17 cellular contexts compared by ENCODE assay signal in genomic region chr7:151143261-151144015, GRCh38. TPM values are rescaled to one million over a fixed set of nuclear protein-coding genes. Genes with fewer than 3 reads are reported as not detected.
DNase-seq lines count a peak whose midpoint lies in the region; ATAC-seq and TF ChIP-seq lines count a peak whose summit lies in the region.
"Had no signal": no experiment of that assay in that cellular context is flagged by ENCODE, and none has a peak within 500 bp of the region (broad histone marks: within the 10 kb centered on the region; RNA-seq: fewer than 3 reads in every experiment).

No MANE protein-coding gene starts in this region.

- H3K36me3 Mint-ChIP-seq in osteocyte (ENCODE audit: unreplicated experiment) = peaks cover 40% of the 10 kb centered on the region
- peaks cover 27% of the 10 kb centered on the region for H3K36me3 Mint-ChIP-seq in WTC11
- H3K36me3 Mint-ChIP-seq: activated naive CD8-positive, alpha-beta T cell treated with anti-CD3 and anti-CD28 coated beads for 36 hours had no signal

- no peak overlapping the region for H3K9ac ChIP-seq in BLaER1

- H3K4me3 Mint-ChIP-seq in osteocyte (ENCODE audit: unreplicated experiment) = no peak overlapping the region
- no peak overlapping the region for H3K4me3 Mint-ChIP-seq in WTC11
- H3K4me3 Mint-ChIP-seq: activated naive CD8-positive, alpha-beta T cell treated with anti-CD3 and anti-CD28 coated beads for 36 hours had no signal

- ATAC-seq in WTC11 = no peak
- ATAC-seq: GM12878, left lung had no signal

- H3K27ac ChIP-seq in BLaER1 (no peak overlapping the region), dorsolateral prefrontal cortex (peak overlapping the region in 56 of 59 donors; percentile 15 to 90 (median 78))
- H3K27ac ChIP-seq: breast epithelium, left lung had no signal

- H3K27me3 ChIP-seq in BLaER1 (no peaks in the 10 kb centered on the region), dorsolateral prefrontal cortex (no peaks in the 10 kb centered on the region)
- H3K27me3 ChIP-seq: breast epithelium had no signal

- H3K9me3 Mint-ChIP-seq in osteocyte (ENCODE audit: unreplicated experiment) (no peaks in the 10 kb centered on the region), WTC11 (no peaks in the 10 kb centered on the region)
- H3K9me3 Mint-ChIP-seq: activated naive CD8-positive, alpha-beta T cell treated with anti-CD3 and anti-CD28 coated beads for 36 hours had no signal

- H3K4me3 ChIP-seq in BLaER1 (no peak overlapping the region), dorsolateral prefrontal cortex (peak overlapping the region in 3 of 59 donors; percentile 5 to 36 (median 33))
- H3K4me3 ChIP-seq: breast epithelium, GM12878, left lung had no signal

- CTCF ChIA-PET in WTC11 (lab: Charles Lee) = interaction anchor here (1.1 to 3.2 kb wide), 6 partner anchors 20 to 101 kb away, joined by 3 to 11 read pairs (median 5); partner anchors contain the start of genes ABCF2 and GBX1

- intact Hi-C loops in dorsolateral prefrontal cortex (cut with DNase I) = no loop called here

- peak overlapping the region; percentile 64 for H3K4me2 ChIP-seq in BLaER1

- H3K4me1 Mint-ChIP-seq in osteocyte (ENCODE audit: unreplicated experiment) = peaks cover 12% of the 10 kb centered on the region
- peaks cover 20% of the 10 kb centered on the region for H3K4me1 Mint-ChIP-seq in WTC11
- H3K4me1 Mint-ChIP-seq: activated naive CD8-positive, alpha-beta T cell treated with anti-CD3 and anti-CD28 coated beads for 36 hours had no signal

- H3K36me3 ChIP-seq in BLaER1 = peaks cover 60% of the 10 kb centered on the region

- no peaks in the 10 kb centered on the region for H3K9me3 ChIP-seq in BLaER1
- H3K9me3 ChIP-seq: breast epithelium, left lung had no signal

- POLR2A ChIA-PET in WTC11 (lab: Charles Lee) = no interaction called here

- DNase-seq in NCI-H2029 (lab: John Stamatoyannopoulos, UW) (peak; percentile 67), dorsolateral prefrontal cortex (peak in 5 of 10 donors; percentile 28 to 51 (median 42)), osteocyte (ENCODE audit: extremely low spot score, unreplicated experiment) (peak; percentile 78), NCI-H1105 treated with DMSO at 0.1 percent for 48 hours (lab: John Stamatoyannopoulos, UW) (no peak), GF-D8 (lab: John Stamatoyannopoulos, UW) (no peak), WTC11 (ENCODE audit: low spot score) (no peak), HK-2 (ENCODE audit: unreplicated experiment) (no peak)
- DNase-seq: activated naive CD8-positive, alpha-beta T cell treated with anti-CD3 and anti-CD28 coated beads for 36 hours; effector memory CD4-positive, alpha-beta T cell; NCI-H187 treated with DMSO at 0.1 percent for 48 hours; NCI-H69 had no signal

- H3K27me3 Mint-ChIP-seq in osteocyte (ENCODE audit: unreplicated experiment) (no peaks in the 10 kb centered on the region), WTC11 (ENCODE audit: low read depth) (no peaks in the 10 kb centered on the region)
- H3K27me3 Mint-ChIP-seq: activated naive CD8-positive, alpha-beta T cell treated with anti-CD3 and anti-CD28 coated beads for 36 hours had no signal

- H3K4me1 ChIP-seq in BLaER1 = peaks cover 19% of the 10 kb centered on the region
- H3K4me1 ChIP-seq: breast epithelium, left lung had no signal

- TF ChIP-seq CTCF in dorsolateral prefrontal cortex (IDR thresholded peaks at IDR 0.05 in 54 of 56, conservative IDR thresholded peaks at IDR 0.05 in 2 of 56; ENCODE audit: low read depth in 1 of 56, partially characterized antibody in 56 of 56) (no peak), osteocyte (IDR thresholded peaks at IDR 0.05) (no peak), WTC11 (IDR thresholded peaks at IDR 0.05) (no peak)

- H4K20me1 ChIP-seq in BLaER1 = peaks cover 30% of the 10 kb centered on the region

- H3K27ac Mint-ChIP-seq in osteocyte (ENCODE audit: unreplicated experiment) = no peak overlapping the region
- no peak overlapping the region; the same call in 1 of the 2 replicates for H3K27ac Mint-ChIP-seq in WTC11
- H3K27ac Mint-ChIP-seq: activated naive CD8-positive, alpha-beta T cell treated with anti-CD3 and anti-CD28 coated beads for 36 hours had no signal

TF ChIP-seq in WTC11, 78 proteins besides CTCF, POLR2A, EP300 and RAD21:
- TF ChIP-seq, protein P1, sequence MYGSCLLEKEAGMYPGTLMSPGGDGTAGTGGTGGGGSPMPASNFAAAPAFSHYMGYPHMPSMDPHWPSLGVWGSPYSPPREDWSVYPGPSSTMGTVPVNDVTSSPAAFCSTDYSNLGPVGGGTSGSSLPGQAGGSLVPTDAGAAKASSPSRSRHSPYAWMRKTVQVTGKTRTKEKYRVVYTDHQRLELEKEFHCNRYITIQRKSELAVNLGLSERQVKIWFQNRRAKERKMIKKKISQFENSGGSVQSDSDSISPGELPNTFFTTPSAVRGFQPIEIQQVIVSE (CRISPR knock-in tag; IDR thresholded peaks at IDR 0.05; ENCODE audit: borderline replicate concordance) = no peak

RNA-seq across cellular contexts. Expression of gene GBX1, which starts 24.1 kb away (rescaled TPM):
- under 1 TPM in 2 of 120 experiments, not detected in 118; 0.44 to 0.46 TPM for total RNA-seq in dorsolateral prefrontal cortex
- total RNA-seq in osteocyte = not detected in 2 replicates
- total RNA-seq in WTC11 (2021) = 0.27 to 0.55 TPM in 2 of 3 replicates, not detected in the other
- total RNA-seq: activated naive CD8-positive, alpha-beta T cell treated with anti-CD3 and anti-CD28 coated beads for 36 hours; breast epithelium; GM12878; H4; left lung; pulmonary artery endothelial cell had no signal

RNA-seq across cellular contexts. Expression of gene ASB10, which starts 43.6 kb away (rescaled TPM):
- total RNA-seq in dorsolateral prefrontal cortex = under 1 TPM in 3 of 120 experiments, not detected in 117; 0.23 to 0.31 (median 0.27) TPM
- total RNA-seq in osteocyte = not detected in 2 replicates
- total RNA-seq in WTC11 (2021) = not detected in 3 replicates
- total RNA-seq: activated naive CD8-positive, alpha-beta T cell treated with anti-CD3 and anti-CD28 coated beads for 36 hours; breast epithelium; GM12878; H4; left lung; pulmonary artery endothelial cell had no signal

RNA-seq across cellular contexts. Expression of gene AGAP3, which starts 57.2 kb away (rescaled TPM):
- total RNA-seq in dorsolateral prefrontal cortex (100 to 1,000 TPM; 309 to 533 (median 426) TPM), osteocyte (131 and 135 TPM in 2 replicates), WTC11 (2021) (107 to 163 TPM (median 113 TPM) in 3 replicates)

Comparison
In these comparisons a context has a peak if more than half of its experiments do, and no peak if none do; other contexts are left out.
1. DNase-seq: peak in NCI-H2029 (single experiment) and osteocyte (single experiment); none in NCI-H1105 treated with DMSO at 0.1 percent for 48 hours (single experiment), GF-D8 (single experiment), WTC11 (single experiment) and HK-2 (single experiment).